In the genomic region with DNA sequence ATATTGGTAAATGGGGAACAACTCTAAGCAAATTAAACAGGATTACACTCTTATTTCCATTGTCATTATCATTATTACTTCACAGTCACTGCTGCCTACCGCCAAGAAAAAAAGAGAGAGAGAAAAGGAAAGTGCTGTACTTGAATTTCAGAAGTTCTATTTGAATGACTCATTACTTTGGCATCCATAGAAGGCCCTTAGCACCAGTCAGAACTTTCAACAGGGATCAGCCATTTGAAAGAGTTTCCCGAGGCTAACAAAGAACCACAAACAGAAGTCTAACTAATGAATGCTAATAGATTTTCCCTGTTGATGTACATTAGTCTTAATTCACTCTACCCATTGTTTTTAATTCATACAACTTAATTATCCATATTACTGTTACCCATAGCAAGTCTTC, we compare ENCODE assay signal across 11 cellular contexts.
DNase-seq lines count a peak whose midpoint lies in the region; ATAC-seq, FAIRE-seq and TF ChIP-seq lines count a peak whose summit lies in the region.
"Had no signal": no experiment of that assay in that cellular context is flagged by ENCODE, and none has a peak within 500 bp of the region (broad histone marks: within the 10 kb centered on the region; RNA-seq: fewer than 3 reads in every experiment).

No MANE protein-coding gene starts in this region.

- TF ChIP-seq CTCF in HEK293 (tag by site-specific recombination; IDR thresholded peaks at IDR 0.05) (no peak), astrocyte (IDR thresholded peaks at IDR 0.05; ENCODE audit: insufficient read depth, low read depth, low read length) (no peak), esophagus squamous epithelium (IDR thresholded peaks at IDR 0.05) (no peak)

- no peaks in the 10 kb centered on the region for H3K79me2 ChIP-seq in astrocyte (ENCODE audit: insufficient read depth, low read length)

- H3K27ac ChIP-seq in HEK293 (ENCODE audit: extremely low read depth, low read depth, low read length): no peak overlapping the region
- H3K27ac ChIP-seq in astrocyte (ENCODE audit: low read depth, low read length): peak overlapping the region; percentile 37
- H3K27ac ChIP-seq in esophagus squamous epithelium: peak overlapping the region in 1 of 4 donors; percentile 25

- H3K9me3 ChIP-seq in HEK293 (ENCODE audit: control insufficient read depth, insufficient read depth, low read depth, low read length): no peaks in the 10 kb centered on the region
- no peaks in the 10 kb centered on the region for H3K9me3 ChIP-seq in astrocyte (ENCODE audit: insufficient read depth, low read depth, low read length)
- no peaks in the 10 kb centered on the region for H3K9me3 ChIP-seq in esophagus squamous epithelium

- no peaks in the 10 kb centered on the region for H3K27me3 ChIP-seq in astrocyte (ENCODE audit: insufficient read depth, low read length)
- peaks cover 0 to 12% (median 0%) of the 10 kb centered on the region in 4 donors for H3K27me3 ChIP-seq in esophagus squamous epithelium

- no peaks in the 10 kb centered on the region for H3K27me3 Mint-ChIP-seq in astrocyte (ENCODE audit: low read depth, unreplicated experiment)

- H3K4me3 Mint-ChIP-seq in astrocyte (ENCODE audit: unreplicated experiment): no peak overlapping the region
- H3K4me3 Mint-ChIP-seq: central memory CD8-positive, alpha-beta T cell had no signal

- 3 to 6% methylated on average over 2 of the region's 2 CpGs for WGBS in esophagus squamous epithelium, 2 donors

- H3K9ac ChIP-seq in astrocyte (ENCODE audit: low read length): no peak overlapping the region

- H3K4me1 Mint-ChIP-seq in astrocyte (ENCODE audit: low read depth, unreplicated experiment): peaks cover 30% of the 10 kb centered on the region
- H3K4me1 Mint-ChIP-seq: central memory CD8-positive, alpha-beta T cell had no signal

- POLR2A ChIA-PET in HEK293 (lab: Yijun Ruan, JAX): no interaction called here

- peak; percentile 99 for FAIRE-seq in astrocyte (lab: Jason Lieb, UNC)

- intact Hi-C loops in sciatic nerve (cut with DNase I) (loop anchor here (10.0 kb wide), 1 partner anchor 287 kb away; no protein-coding TSS in a partner anchor), esophagus squamous epithelium (cut with DNase I) (no loop called here)

- ATAC-seq in sciatic nerve (peak; percentile 77), GM18858 (IDR thresholded peaks at IDR 0.05; ENCODE audit: unreplicated experiment) (no peak)
- no peak for ATAC-seq in stimulated activated naive CD8-positive, alpha-beta T cell treated with anti-CD3 and anti-CD28 coated beads, Interleukin-15, Interleukin-2, amounts not matched to agents 100 U/mL and 50 U/mL, for 24 hours

- H3K36me3 ChIP-seq in HEK293 (ENCODE audit: control insufficient read depth in 2 of 2, insufficient read depth in 1 of 2, low read length in 2 of 2): no peaks in the 10 kb centered on the region
- H3K36me3 ChIP-seq in astrocyte (ENCODE audit: insufficient read depth, low read length): no peaks in the 10 kb centered on the region
- H3K36me3 ChIP-seq in esophagus squamous epithelium: no peaks in the 10 kb centered on the region

- no peaks in the 10 kb centered on the region for H3K36me3 Mint-ChIP-seq in astrocyte (ENCODE audit: low read depth, unreplicated experiment)

- DNase-seq in astrocyte (ENCODE audit: low read depth): peak; percentile 86
- DNase-seq in glomerular visceral epithelial cell (ENCODE audit: extremely low spot score): peak; percentile 56
- DNase-seq in sciatic nerve (ENCODE audit: low spot score): no peak
- DNase-seq in NCI-H510A (lab: John Stamatoyannopoulos, UW): no peak
- no peak for DNase-seq in stimulated activated naive CD8-positive, alpha-beta T cell treated with anti-CD3 and anti-CD28 coated beads, Interleukin-15, Interleukin-2, amounts not matched to agents 100 U/mL and 50 U/mL, for 24 hours
- no peak for DNase-seq in esophagus squamous epithelium (lab: John Stamatoyannopoulos, UW)
- DNase-seq: NCI-H1436; stimulated activated CD4-positive, alpha-beta T cell treated with anti-CD3 and anti-CD28 coated beads, Interleukin-12 subunit alpha, Interleukin-12 subunit beta, amount 100 ng/mL, for 4 hours had no signal

- no peak for TF ChIP-seq POLR2A in esophagus squamous epithelium (IDR thresholded peaks at IDR 0.05)

- H2AFZ ChIP-seq in astrocyte (ENCODE audit: low read depth, low read length): no peak overlapping the region

- H3K4me2 ChIP-seq in astrocyte (ENCODE audit: low read length): peak overlapping the region; percentile 73

- no peaks in the 10 kb centered on the region for H4K20me1 ChIP-seq in astrocyte (ENCODE audit: insufficient read depth, low read length)

- no peaks in the 10 kb centered on the region for H3K9me3 Mint-ChIP-seq in astrocyte (ENCODE audit: unreplicated experiment)
- H3K9me3 Mint-ChIP-seq: central memory CD8-positive, alpha-beta T cell had no signal

- H3K4me3 ChIP-seq in HEK293 (ENCODE audit: low read depth, low read length) (no peak overlapping the region), astrocyte (ENCODE audit: insufficient read depth, low read depth, low read length) (no peak overlapping the region), esophagus squamous epithelium (no peak overlapping the region)

- H3K27ac Mint-ChIP-seq in astrocyte (ENCODE audit: unreplicated experiment): peak overlapping the region; percentile 82

- H3K4me1 ChIP-seq in HEK293 (ENCODE audit: control insufficient read depth, insufficient read depth, low read length) (no peaks in the 10 kb centered on the region), astrocyte (ENCODE audit: insufficient read depth, low read length) (peaks cover 15% of the 10 kb centered on the region), esophagus squamous epithelium (peaks cover 0 to 15% (median 0%) of the 10 kb centered on the region in 3 donors)

- CTCF ChIA-PET in HEK293 (lab: Yijun Ruan, JAX): interaction anchor here (1.1 kb wide), 1 partner anchor 17 kb away, joined by 3 read pairs; no protein-coding TSS in a partner anchor

TF ChIP-seq in HEK293, 187 proteins besides CTCF, POLR2A, EP300 and RAD21:
- TF ChIP-seq ZNF48 (tag by site-specific recombination; IDR thresholded peaks at IDR 0.05): no peak
- TF ChIP-seq, protein P1, sequence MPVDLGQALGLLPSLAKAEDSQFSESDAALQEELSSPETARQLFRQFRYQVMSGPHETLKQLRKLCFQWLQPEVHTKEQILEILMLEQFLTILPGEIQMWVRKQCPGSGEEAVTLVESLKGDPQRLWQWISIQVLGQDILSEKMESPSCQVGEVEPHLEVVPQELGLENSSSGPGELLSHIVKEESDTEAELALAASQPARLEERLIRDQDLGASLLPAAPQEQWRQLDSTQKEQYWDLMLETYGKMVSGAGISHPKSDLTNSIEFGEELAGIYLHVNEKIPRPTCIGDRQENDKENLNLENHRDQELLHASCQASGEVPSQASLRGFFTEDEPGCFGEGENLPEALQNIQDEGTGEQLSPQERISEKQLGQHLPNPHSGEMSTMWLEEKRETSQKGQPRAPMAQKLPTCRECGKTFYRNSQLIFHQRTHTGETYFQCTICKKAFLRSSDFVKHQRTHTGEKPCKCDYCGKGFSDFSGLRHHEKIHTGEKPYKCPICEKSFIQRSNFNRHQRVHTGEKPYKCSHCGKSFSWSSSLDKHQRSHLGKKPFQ (tag by site-specific recombination; IDR thresholded peaks at IDR 0.05): no peak
- peak; percentile 34; the same call in 1 of the 2 replicates for TF ChIP-seq PRDM1 (tag by site-specific recombination; IDR thresholded peaks at IDR 0.05)

Comparison
In these comparisons a context has a peak if more than half of its experiments do, and no peak if none do; other contexts are left out.
1. DNase-seq: peak in astrocyte (single experiment) and glomerular visceral epithelial cell (single experiment); none in sciatic nerve (single experiment), NCI-H510A (single experiment), stimulated activated naive CD8-positive, alpha-beta T cell treated with anti-CD3 and anti-CD28 coated beads, Interleukin-15, Interleukin-2, amounts not matched to agents 100 U/mL and 50 U/mL, for 24 hours (single experiment) and esophagus squamous epithelium (single experiment).